ENCODE assay signal across 9 cellular contexts in the genomic region with DNA sequence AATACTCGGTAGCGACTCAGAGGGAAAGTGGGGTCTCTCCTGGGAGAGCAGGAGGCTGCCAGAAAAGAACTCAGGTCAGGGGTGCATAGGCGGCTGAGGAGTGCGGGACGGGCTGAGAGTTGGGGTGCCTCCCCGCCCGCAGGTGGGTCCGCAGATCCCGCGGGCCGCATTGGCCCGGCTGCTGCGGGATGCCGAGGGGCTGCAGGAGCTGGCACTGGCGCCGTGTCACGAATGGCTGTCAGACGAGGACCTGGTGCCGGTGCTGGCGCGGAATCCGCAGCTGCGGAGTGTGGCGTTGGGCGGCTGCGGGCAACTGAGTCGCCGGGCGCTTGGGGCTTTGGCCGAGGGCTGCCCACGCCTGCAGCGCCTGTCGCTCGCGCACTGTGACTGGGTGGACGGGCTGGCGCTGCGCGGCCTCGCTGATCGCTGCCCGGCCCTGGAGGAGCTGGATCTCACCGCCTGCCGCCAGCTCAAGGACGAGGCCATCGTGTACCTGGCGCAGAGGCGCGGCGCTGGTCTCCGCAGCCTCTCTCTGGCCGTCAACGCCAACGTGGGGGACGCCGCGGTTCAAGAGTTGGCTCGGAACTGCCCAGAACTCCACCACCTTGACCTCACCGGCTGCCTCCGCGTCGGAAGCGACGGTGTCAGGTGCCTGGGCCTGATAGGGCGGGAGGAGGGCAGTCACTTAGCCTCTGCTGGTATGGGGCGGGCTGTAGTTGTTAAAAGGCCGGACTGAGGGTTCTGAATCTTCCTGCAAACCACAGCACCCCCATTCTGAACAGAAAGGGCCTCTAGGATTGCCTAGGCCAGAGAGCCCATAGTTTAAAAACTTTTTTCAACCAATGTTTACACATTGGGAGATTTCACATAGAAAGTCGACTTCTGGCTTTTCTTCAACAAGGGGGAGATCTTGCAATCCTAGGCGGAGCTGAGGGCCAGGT. TPM values are rescaled to one million over a fixed set of nuclear protein-coding genes. Genes with fewer than 3 reads are reported as not detected.
DNase-seq lines count a peak whose midpoint lies in the region; ATAC-seq, FAIRE-seq and TF ChIP-seq lines count a peak whose summit lies in the region.
"Had no signal": no experiment of that assay in that cellular context is flagged by ENCODE, and none has a peak within 500 bp of the region (broad histone marks: within the 10 kb centered on the region; RNA-seq: fewer than 3 reads in every experiment).

No MANE protein-coding gene starts in this region.

- H3K36me3 ChIP-seq in WERI-Rb-1 (peaks cover 39% of the 10 kb centered on the region), pancreas (peaks cover 0 to 7% (median 0%) of the 10 kb centered on the region in 3 donors)

- ATAC-seq in GM18498 (IDR thresholded peaks at IDR 0.05; ENCODE audit: unreplicated experiment), result peak; percentile 2
- ATAC-seq in HG03095 (IDR thresholded peaks at IDR 0.05; ENCODE audit: unreplicated experiment), result peak; percentile 1
- ATAC-seq in pancreas, result peak; percentile 28 to 58 (median 38)
- no peak for ATAC-seq in HG03039 (IDR thresholded peaks at IDR 0.05; ENCODE audit: unreplicated experiment)

- TF ChIP-seq CTCF in WERI-Rb-1 (IDR thresholded peaks at IDR 0.05; ENCODE audit: low read depth, low read length) (no peak), foreskin fibroblast (IDR thresholded peaks at IDR 0.05; ENCODE audit: low read depth, low read length) (no peak), pancreas (IDR thresholded peaks at IDR 0.05) (no peak)

- no peaks in the 10 kb centered on the region for H3K9me3 ChIP-seq in WERI-Rb-1 (ENCODE audit: severe bottlenecking)
- H3K9me3 ChIP-seq in pancreas, result no peaks in the 10 kb centered on the region

- WGBS in pancreas, 2 donors, result 1% methylated on average over 56 to 69 of the region's 69 CpGs

- peak overlapping the region; percentile 88 for H3K4me3 ChIP-seq in WERI-Rb-1 (ENCODE audit: low read depth, low read length)
- H3K4me3 ChIP-seq in foreskin fibroblast (ENCODE audit: low read depth in 1 of 2, low read length in 2 of 2), result peak overlapping the region; percentile 68 to 92
- H3K4me3 ChIP-seq in pancreas, result peak overlapping the region; percentile 59 to 77 (median 74)

- FAIRE-seq in pancreas (lab: Jason Lieb, UNC), result no peak

- H3K27ac ChIP-seq in WERI-Rb-1, result peak overlapping the region; percentile 99
- H3K27ac ChIP-seq in pancreas, result peak overlapping the region; percentile 86 to 93 (median 92)

- DNase-seq in WERI-Rb-1 (no peak), foreskin fibroblast (peak in 1 of 2 donors; percentile 55), pancreas (peak in 5 of 6 donors; percentile 74 to 91 (median 76)), NCI-H2171 (lab: John Stamatoyannopoulos, UW) (no peak)
- DNase-seq in stimulated activated CD4-positive, alpha-beta T cell treated with anti-CD3 and anti-CD28 coated beads, Interleukin-4, amount 100 ng/mL, for 24 hours, result no peak

- H3K4me1 ChIP-seq in pancreas, result peaks cover 7 to 19% (median 12%) of the 10 kb centered on the region in 3 donors

- no peaks in the 10 kb centered on the region for H3K27me3 ChIP-seq in WERI-Rb-1 (ENCODE audit: insufficient read depth, low read depth, severe bottlenecking)
- no peaks in the 10 kb centered on the region for H3K27me3 ChIP-seq in pancreas

- intact Hi-C loops in pancreas (cut with DNase I), result no loop called here

RNA-seq across cellular contexts. Expression of a gene that starts 1.3 kb away (rescaled TPM):
- total RNA-seq in pancreas, result 10 to 100 TPM in 5 of 6 donors, 1 to 10 TPM in 1; 10.0 to 13.6 (median 10.7) TPM
- polyA plus RNA-seq in pancreas, result 10 to 100 TPM; 15.7 to 24.2 TPM

RNA-seq across cellular contexts. Expression of a gene that starts 3.3 kb away (rescaled TPM):
- total RNA-seq in pancreas, result 1 to 10 TPM; 2.1 to 5.8 (median 4.0) TPM
- 10 to 100 TPM; 13.5 to 30.9 TPM for polyA plus RNA-seq in pancreas

RNA-seq across cellular contexts. Expression of a gene that starts 10.5 kb away (rescaled TPM):
- total RNA-seq in pancreas, result 10 to 100 TPM; 18.9 to 25.3 (median 20.6) TPM
- polyA plus RNA-seq in pancreas, result 10 to 100 TPM; 27.1 to 51.5 TPM

RNA-seq across cellular contexts. Expression of a gene that starts 26.4 kb away (rescaled TPM):
- 10 to 100 TPM; 17.0 to 44.3 (median 22.0) TPM for total RNA-seq in pancreas
- polyA plus RNA-seq in pancreas, result 10 to 100 TPM; 44.7 to 58.0 TPM

RNA-seq across cellular contexts. Expression of a gene that starts 29.4 kb away (rescaled TPM):
- total RNA-seq in pancreas, result 1 to 10 TPM in 2 of 6 donors, under 1 TPM in 4; 0.37 to 1.1 (median 0.44) TPM
- polyA plus RNA-seq in pancreas, result 1 to 10 TPM in 1 of 2 donors, under 1 TPM in 1; 0.46 to 1.2 TPM
- total RNA-seq: subcutaneous adipose tissue had no signal

Comparison
In these comparisons a context has a peak if more than half of its experiments do, and no peak if none do; other contexts are left out.
1. DNase-seq: peak in pancreas (5 of 6); none in WERI-Rb-1 (single experiment), NCI-H2171 (single experiment) and stimulated activated CD4-positive, alpha-beta T cell treated with anti-CD3 and anti-CD28 coated beads, Interleukin-4, amount 100 ng/mL, for 24 hours (single experiment).
2. Peak in every context shown above with its lines, with median percentiles within 50 percentile points of each other: H3K4me3 ChIP-seq.